Comparison of ENCODE assay signal across 22 cellular contexts in the genomic region with DNA sequence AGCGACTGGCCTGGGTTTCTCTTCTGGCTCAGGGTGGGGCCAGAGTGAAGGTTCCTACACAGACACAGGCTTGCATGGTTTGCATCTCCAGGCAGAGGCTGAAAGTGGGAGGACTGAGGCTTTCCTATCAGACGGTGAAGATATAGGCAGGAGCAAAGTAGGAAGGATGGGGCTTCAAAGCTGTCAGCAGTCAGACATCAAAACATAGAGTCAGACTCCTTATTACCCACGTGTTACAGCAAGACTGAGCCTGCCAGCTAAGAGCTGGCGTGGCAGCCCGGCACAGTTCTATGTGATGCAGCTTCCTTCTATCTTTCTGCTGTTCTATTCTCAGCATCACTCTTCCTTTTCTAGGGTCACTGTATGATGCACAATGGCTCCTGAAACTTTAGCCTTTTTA.
DNase-seq lines count a peak whose midpoint lies in the region; ATAC-seq, FAIRE-seq and TF ChIP-seq lines count a peak whose summit lies in the region.
"Had no signal": no experiment of that assay in that cellular context is flagged by ENCODE, and none has a peak within 500 bp of the region (broad histone marks: within the 10 kb centered on the region; RNA-seq: fewer than 3 reads in every experiment).

No MANE protein-coding gene starts in this region.

- intact Hi-C loops in head of caudate nucleus (cut with DNase I): no loop called here

- peak; percentile 48 for FAIRE-seq in HTR-8/SVneo (lab: Jason Lieb, UNC)
- FAIRE-seq: A204.1, G401.6, H54 had no signal

- no peak overlapping the region for H3K4me3 ChIP-seq in RWPE2 (ENCODE audit: severe bottlenecking)
- H3K4me3 ChIP-seq: BLaER1, GM23338, HAP-1 had no signal

- DNase-seq in HTR-8/SVneo (ENCODE audit: insufficient read length, low spot score): no peak
- DNase-seq in RWPE2 (ENCODE audit: low spot score): no peak
- peak in 33 of 61 donors; percentile 0 to 83 (median 21) for DNase-seq in caudate nucleus (lab: John Stamatoyannopoulos, UW)
- DNase-seq in head of caudate nucleus: peak in 39 of 42 donors; percentile 12 to 81 (median 40)
- no peak for DNase-seq in NCI-H187 treated with DMSO at 0.1 percent for 48 hours (lab: John Stamatoyannopoulos, UW)
- DNase-seq in substantia nigra (lab: John Stamatoyannopoulos, UW): no peak
- no peak for DNase-seq in H4 (ENCODE audit: low spot score)
- DNase-seq: Caco-2; CD4-positive, CD25-positive, alpha-beta regulatory T cell; CD8-positive, alpha-beta T cell; DMS153; DND-41; HFFc6 had no signal

- H3K36me3 ChIP-seq in RWPE2 (ENCODE audit: low read depth): no peaks in the 10 kb centered on the region
- H3K36me3 ChIP-seq: BLaER1, HAP-1 had no signal

- no peak for TF ChIP-seq CTCF in RWPE2 (IDR thresholded peaks at IDR 0.05; ENCODE audit: poor library complexity, severe bottlenecking)

- H3K27me3 ChIP-seq in RWPE2 (ENCODE audit: insufficient read depth, poor library complexity, severe bottlenecking): no peaks in the 10 kb centered on the region
- H3K27me3 ChIP-seq: BLaER1 had no signal

- no peaks in the 10 kb centered on the region for H3K9me3 ChIP-seq in RWPE2 (ENCODE audit: severe bottlenecking)
- H3K9me3 ChIP-seq: BLaER1, HAP-1 had no signal

- ATAC-seq in RWPE2 (ENCODE audit: low read depth) (peak; percentile 51; the same call in 2 of the 3 replicates), HG03460 (IDR thresholded peaks at IDR 0.05; ENCODE audit: unreplicated experiment) (no peak)
- ATAC-seq: CD8-positive, alpha-beta T cell; GM23338 had no signal

- no peak overlapping the region for H3K27ac ChIP-seq in RWPE2 (ENCODE audit: poor library complexity, severe bottlenecking)
- H3K27ac ChIP-seq in caudate nucleus (ENCODE audit: low read depth, low read length): no peak overlapping the region
- no peak overlapping the region for H3K27ac ChIP-seq in substantia nigra (ENCODE audit: low read depth, low read length, poor library complexity, severe bottlenecking)
- H3K27ac ChIP-seq: 22Rv1, BLaER1, C4-2B had no signal

- H3K4me1 ChIP-seq in RWPE2 (ENCODE audit: insufficient read depth, poor library complexity, severe bottlenecking): no peaks in the 10 kb centered on the region
- H3K4me1 ChIP-seq: BLaER1, Caco-2, HAP-1 had no signal

Comparison
In these comparisons a context has a peak if more than half of its experiments do, and no peak if none do; other contexts are left out.
1. DNase-seq: peak in caudate nucleus (33 of 61) and head of caudate nucleus (39 of 42); none in HTR-8/SVneo (single experiment), RWPE2 (single experiment), NCI-H187 treated with DMSO at 0.1 percent for 48 hours (single experiment), substantia nigra (0 of 49) and H4 (single experiment).